20 cellular contexts compared by ENCODE assay signal in genomic region chr10:108060246-108060645, GRCh38.
A peak's percentile ranks its signal among the peaks of the same experiment; 100 is the strongest.
DNase-seq lines count a peak whose midpoint lies in the region; ATAC-seq and TF ChIP-seq lines count a peak whose summit lies in the region.
"Had no signal": no experiment of that assay in that cellular context is flagged by ENCODE, and none has a peak within 500 bp of the region (broad histone marks: within the 10 kb centered on the region; RNA-seq: fewer than 3 reads in every experiment).

No MANE protein-coding gene starts in this region.

- no peak overlapping the region for H4K91ac ChIP-seq in neuronal stem cell (ENCODE audit: low read depth, low read length, poor library complexity)

- no peak overlapping the region for H3K23ac ChIP-seq in neuronal stem cell (ENCODE audit: low read depth, low read length, poor library complexity)

- H3F3A ChIP-seq in GM23338 (replicated peaks; ENCODE audit: low read depth) = no peaks in the 10 kb centered on the region

- H2BK15ac ChIP-seq in neuronal stem cell (ENCODE audit: low read length) = no peak overlapping the region

- no peak overlapping the region for H2BK12ac ChIP-seq in neuronal stem cell (ENCODE audit: low read length)

- no peak overlapping the region for H3K4me2 ChIP-seq in GM23338
- H3K4me2 ChIP-seq in neuronal stem cell (ENCODE audit: insufficient read depth, low read length, poor library complexity, severe bottlenecking) = no peak overlapping the region

- peaks cover 6% of the 10 kb centered on the region for H3K4me1 Mint-ChIP-seq in GM23338
- H3K4me1 Mint-ChIP-seq: T-cell had no signal

- no peaks in the 10 kb centered on the region for H3K36me3 Mint-ChIP-seq in GM23338 (ENCODE audit: low read depth)
- H3K36me3 Mint-ChIP-seq: T-cell had no signal

- H2AK5ac ChIP-seq in neuronal stem cell (ENCODE audit: low read depth, low read length) = no peak overlapping the region

- no peaks in the 10 kb centered on the region for H3K79me1 ChIP-seq in neuronal stem cell (ENCODE audit: low read depth, low read length)

- no peak overlapping the region for H3K4me3 ChIP-seq in GM23338
- H3K4me3 ChIP-seq in choroid plexus epithelial cell (ENCODE audit: low read depth, low read length) = no peak overlapping the region
- H3K4me3 ChIP-seq in neuronal stem cell (ENCODE audit: low read length in 2 of 2) = no peak overlapping the region

- no peak overlapping the region for H3K27ac ChIP-seq in GM23338 (ENCODE audit: low read depth)
- no peak overlapping the region for H3K27ac ChIP-seq in neuronal stem cell (replicated peaks; ENCODE audit: low read length)
- H3K27ac ChIP-seq: C4-2B had no signal

- H3K18ac ChIP-seq in neuronal stem cell (ENCODE audit: low read length) = no peak overlapping the region

- H3K27ac Mint-ChIP-seq in GM23338 = no peak overlapping the region
- H3K27ac Mint-ChIP-seq: T-cell had no signal

- H4K8ac ChIP-seq in neuronal stem cell (ENCODE audit: low read depth, low read length) = no peak overlapping the region

- H3K79me2 ChIP-seq in GM23338 (replicated peaks; ENCODE audit: insufficient read depth) = no peaks in the 10 kb centered on the region

- no peaks in the 10 kb centered on the region for H3K36me3 ChIP-seq in GM23338 (ENCODE audit: insufficient read depth)
- no peaks in the 10 kb centered on the region for H3K36me3 ChIP-seq in neuronal stem cell (replicated peaks in 1 of 2; ENCODE audit: control insufficient read depth in 2 of 2, insufficient read depth in 2 of 2, low read length in 2 of 2)

- no peaks in the 10 kb centered on the region for H4K20me1 ChIP-seq in GM23338 (replicated peaks; ENCODE audit: insufficient read depth)

- H3K9me3 ChIP-seq in neuronal stem cell (replicated peaks in 1 of 2; ENCODE audit: control insufficient read depth in 2 of 2, insufficient read depth in 1 of 2, low read depth in 1 of 2, low read length in 2 of 2) = no peaks in the 10 kb centered on the region

- H3K4ac ChIP-seq in neuronal stem cell (ENCODE audit: low read length) = no peak overlapping the region

- no peaks in the 10 kb centered on the region for H3K4me1 ChIP-seq in GM23338 (ENCODE audit: insufficient read depth)
- H3K4me1 ChIP-seq in neuronal stem cell (ENCODE audit: control insufficient read depth in 2 of 2, insufficient read depth in 1 of 2, low read depth in 1 of 2, low read length in 2 of 2) = peaks cover 0 to 4% of the 10 kb centered on the region in 2 donors

- H2AFZ ChIP-seq in GM23338 = peak overlapping the region; percentile 28; the same call in 1 of the 2 replicates
- H2AFZ ChIP-seq in neuronal stem cell (ENCODE audit: low read length) = no peak overlapping the region

- WGBS in neuronal stem cell (ENCODE audit: extremely low coverage in 2 of 2, insufficient read length in 2 of 2, insufficient replicate concordance in 1 of 2), 2 donors = no CpG with 5 or more reads among the region's 1 CpG

- H3K9me2 ChIP-seq in GM23338 (ENCODE audit: insufficient read depth) = peaks cover 9% of the 10 kb centered on the region; the same call in 1 of the 2 replicates

- TF ChIP-seq CTCF in GM23338 (conservative IDR thresholded peaks at IDR 0.05; ENCODE audit: low read depth in 2 of 2) = no peak
- no peak for TF ChIP-seq CTCF in choroid plexus epithelial cell (conservative IDR thresholded peaks at IDR 0.05; ENCODE audit: low read depth, low read length)

- DNase-seq in GM23338 (ENCODE audit: low spot score) (no peak), NCI-H69 (lab: John Stamatoyannopoulos, UW) (peak; percentile 75), choroid plexus epithelial cell (ENCODE audit: low read depth) (peak; percentile 4), neuronal stem cell (ENCODE audit: low spot score) (peak; percentile 17), SHP77 treated with DMSO at 0.1 percent for 48 hours (lab: John Stamatoyannopoulos, UW) (no peak), activated gamma-delta T cell treated with Interleukin-2 at 50 U/mL for 16 hours (no peak)
- no peak for DNase-seq in stimulated activated CD4-positive, alpha-beta T cell treated with anti-CD3 and anti-CD28 coated beads, Interleukin-15, amount 100 ng/mL, for 24 hours
- DNase-seq: ACHN; GF-D8; KG1; NCI-H1048; NCI-H1436; NCI-H2029 treated with DMSO at 0.1 percent for 48 hours; NCI-H2171; NCI-H526; NK-92 treated with Interleukin-12 subunit alpha and Interleukin-12 subunit beta, amount 100 ng/mL, for 24 hours; SIG-M5; T-cell had no signal

- H3K27me3 Mint-ChIP-seq in GM23338 (ENCODE audit: insufficient read depth, low read depth, poor library complexity) = no peaks in the 10 kb centered on the region
- H3K27me3 Mint-ChIP-seq: T-cell had no signal

- no peaks in the 10 kb centered on the region for H3K9me3 Mint-ChIP-seq in GM23338

- H2BK5ac ChIP-seq in neuronal stem cell (ENCODE audit: low read length) = no peak overlapping the region

- no peaks in the 10 kb centered on the region for H3K27me3 ChIP-seq in GM23338 (ENCODE audit: insufficient read depth)
- H3K27me3 ChIP-seq in neuronal stem cell (ENCODE audit: control insufficient read depth in 3 of 3, insufficient read depth in 3 of 3, low read depth in 1 of 3, low read length in 3 of 3) = no peaks in the 10 kb centered on the region

- H3K14ac ChIP-seq in neuronal stem cell (ENCODE audit: low read length) = no peak overlapping the region

- ATAC-seq in GM23338 = no peak
- ATAC-seq: SK-N-SH treated with all-trans-retinoic acid at 6 μM for 48 hours, T-cell had no signal

- no peak overlapping the region for H3K4me3 Mint-ChIP-seq in GM23338
- H3K4me3 Mint-ChIP-seq: T-cell had no signal

- H3K9ac ChIP-seq in neuronal stem cell (ENCODE audit: low read depth, low read length, poor library complexity) = no peak overlapping the region

- H2BK120ac ChIP-seq in neuronal stem cell (ENCODE audit: low read depth, low read length) = no peak overlapping the region

TF ChIP-seq in GM23338, 12 proteins besides CTCF, POLR2A, EP300 and RAD21 (continues in another document):
- TF ChIP-seq, protein P1, sequence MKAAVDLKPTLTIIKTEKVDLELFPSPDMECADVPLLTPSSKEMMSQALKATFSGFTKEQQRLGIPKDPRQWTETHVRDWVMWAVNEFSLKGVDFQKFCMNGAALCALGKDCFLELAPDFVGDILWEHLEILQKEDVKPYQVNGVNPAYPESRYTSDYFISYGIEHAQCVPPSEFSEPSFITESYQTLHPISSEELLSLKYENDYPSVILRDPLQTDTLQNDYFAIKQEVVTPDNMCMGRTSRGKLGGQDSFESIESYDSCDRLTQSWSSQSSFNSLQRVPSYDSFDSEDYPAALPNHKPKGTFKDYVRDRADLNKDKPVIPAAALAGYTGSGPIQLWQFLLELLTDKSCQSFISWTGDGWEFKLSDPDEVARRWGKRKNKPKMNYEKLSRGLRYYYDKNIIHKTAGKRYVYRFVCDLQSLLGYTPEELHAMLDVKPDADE (IDR thresholded peaks at IDR 0.05) = no peak
- TF ChIP-seq STAT1 (IDR thresholded peaks at IDR 0.05; ENCODE audit: unreplicated experiment) (no peak), EZH2phosphoT487 (IDR thresholded peaks at IDR 0.05; ENCODE audit: unreplicated experiment) (no peak)

Comparison
In these comparisons a context has a peak if more than half of its experiments do, and no peak if none do; other contexts are left out.
1. DNase-seq: peak in NCI-H69 (single experiment), choroid plexus epithelial cell (single experiment) and neuronal stem cell (single experiment); none in GM23338 (single experiment), SHP77 treated with DMSO at 0.1 percent for 48 hours (single experiment), stimulated activated CD4-positive, alpha-beta T cell treated with anti-CD3 and anti-CD28 coated beads, Interleukin-15, amount 100 ng/mL, for 24 hours (single experiment) and activated gamma-delta T cell treated with Interleukin-2 at 50 U/mL for 16 hours (single experiment).